28 cellular contexts compared by ENCODE assay signal in the genomic region with DNA sequence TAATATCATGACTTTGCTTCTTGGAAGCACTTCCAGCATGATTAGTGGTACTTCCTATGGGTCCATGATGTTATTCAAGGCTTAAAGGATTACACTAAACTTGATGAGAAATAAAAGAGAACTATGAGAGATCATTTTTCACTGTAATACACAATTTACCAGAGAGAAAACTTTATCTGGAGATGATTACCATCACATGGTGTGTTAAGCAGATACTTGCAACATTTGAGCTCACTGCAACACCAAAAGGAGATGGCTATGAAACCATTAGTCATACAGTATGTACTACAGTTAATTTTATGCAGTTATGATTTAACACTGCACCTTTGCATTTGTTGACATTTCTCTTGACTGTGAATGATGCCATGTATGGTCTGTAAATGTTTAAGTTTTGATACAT.
"Had no signal": no experiment of that assay in that cellular context is flagged by ENCODE, and none has a peak within 500 bp of the region (broad histone marks: within the 10 kb centered on the region; RNA-seq: fewer than 3 reads in every experiment).

No MANE protein-coding gene starts in this region.

- H3K4me3 ChIP-seq: adrenal gland, MG63, SJCRH30, SK-N-MC had no signal

- H3K27me3 ChIP-seq: adrenal gland, MG63, SJCRH30 had no signal

- H3K9me3 ChIP-seq: adrenal gland, MG63 had no signal

- DNase-seq: activated CD4-positive, alpha-beta memory T cell treated with anti-CD3 and anti-CD28 coated beads for 36 hours; activated CD4-positive, alpha-beta T cell treated with anti-CD3 and anti-CD28 coated beads, Interleukin-2, amount 10 ng/mL, durations not matched to agents 7 days and 5 days; activated effector memory CD4-positive, alpha-beta T cell treated with Interleukin-2 at 50 U/mL for 16 hours; activated naive CD4-positive, alpha-beta T cell treated with anti-CD3 and anti-CD28 coated beads, Interleukin-2, amount 10 ng/mL, durations not matched to agents 7 days and 5 days; activated naive CD8-positive, alpha-beta T cell treated with anti-CD3 and anti-CD28 coated beads for 36 hours; activated T-cell treated with anti-CD3 and anti-CD28 coated beads, Interleukin-2, amount 50 U/mL, for 24 hours; adrenal gland; anterior cingulate cortex; central memory CD4-positive, alpha-beta T cell; Kasumi-1; KG1; MG63; NCI-H1048; NCI-H1105 treated with DMSO at 0.1 percent for 48 hours; NCI-H1436; NCI-H1694; NCI-H1930; NCI-H2081 treated with DMSO at 0.1 percent for 48 hours; NCI-H345; NCI-H524 treated with DMSO at 0.1 percent for 48 hours; SHP77; SJCRH30; T1000; WERI-Rb-1 had no signal

- H3K4me3 Mint-ChIP-seq: activated CD4-positive, alpha-beta memory T cell treated with anti-CD3 and anti-CD28 coated beads for 36 hours; activated CD4-positive, alpha-beta T cell treated with anti-CD3 and anti-CD28 coated beads, Interleukin-2, amount 10 ng/mL, durations not matched to agents 7 days and 5 days; activated naive CD4-positive, alpha-beta T cell treated with anti-CD3 and anti-CD28 coated beads, Interleukin-2, amount 10 ng/mL, durations not matched to agents 7 days and 5 days; activated naive CD8-positive, alpha-beta T cell treated with anti-CD3 and anti-CD28 coated beads for 36 hours; activated T-cell treated with anti-CD3 and anti-CD28 coated beads, Interleukin-2, amount 50 U/mL, for 24 hours; activated T-helper 1 cell treated with anti-CD3 and anti-CD28 coated beads, Interleukin-12 subunit alpha, Interleukin-12 subunit beta, Interleukin-2, Interleukin-4 antibody, amounts not matched to agents 30 ng/mL and 10 ng/mL and 1 ng/mL, durations not matched to agents 14 hours and 24 hours and 36 hours; brain had no signal

- ATAC-seq: Panc1 had no signal

- H3K36me3 ChIP-seq: adrenal gland, MG63, SJCRH30, WERI-Rb-1 had no signal

- H3K27ac Mint-ChIP-seq: activated CD4-positive, alpha-beta memory T cell treated with anti-CD3 and anti-CD28 coated beads for 36 hours; activated CD4-positive, alpha-beta T cell treated with anti-CD3 and anti-CD28 coated beads, Interleukin-2, amount 10 ng/mL, durations not matched to agents 7 days and 5 days; activated naive CD4-positive, alpha-beta T cell treated with anti-CD3 and anti-CD28 coated beads, Interleukin-2, amount 10 ng/mL, durations not matched to agents 7 days and 5 days; activated naive CD8-positive, alpha-beta T cell treated with anti-CD3 and anti-CD28 coated beads for 36 hours; activated T-cell treated with anti-CD3 and anti-CD28 coated beads, Interleukin-2, amount 50 U/mL, for 24 hours; activated T-helper 1 cell treated with anti-CD3 and anti-CD28 coated beads, Interleukin-12 subunit alpha, Interleukin-12 subunit beta, Interleukin-2, Interleukin-4 antibody, amounts not matched to agents 30 ng/mL and 10 ng/mL and 1 ng/mL, durations not matched to agents 14 hours and 24 hours and 36 hours; brain had no signal

- H3K27ac ChIP-seq: adrenal gland, SJCRH30, SK-N-MC, WERI-Rb-1 had no signal

- H3K27me3 Mint-ChIP-seq: activated CD4-positive, alpha-beta memory T cell treated with anti-CD3 and anti-CD28 coated beads for 36 hours; activated CD4-positive, alpha-beta T cell treated with anti-CD3 and anti-CD28 coated beads, Interleukin-2, amount 10 ng/mL, durations not matched to agents 7 days and 5 days; activated naive CD4-positive, alpha-beta T cell treated with anti-CD3 and anti-CD28 coated beads, Interleukin-2, amount 10 ng/mL, durations not matched to agents 7 days and 5 days; activated naive CD8-positive, alpha-beta T cell treated with anti-CD3 and anti-CD28 coated beads for 36 hours; activated T-cell treated with anti-CD3 and anti-CD28 coated beads, Interleukin-2, amount 50 U/mL, for 24 hours had no signal
